Comparison of ENCODE assay signal across 7 cellular contexts in the genomic region with DNA sequence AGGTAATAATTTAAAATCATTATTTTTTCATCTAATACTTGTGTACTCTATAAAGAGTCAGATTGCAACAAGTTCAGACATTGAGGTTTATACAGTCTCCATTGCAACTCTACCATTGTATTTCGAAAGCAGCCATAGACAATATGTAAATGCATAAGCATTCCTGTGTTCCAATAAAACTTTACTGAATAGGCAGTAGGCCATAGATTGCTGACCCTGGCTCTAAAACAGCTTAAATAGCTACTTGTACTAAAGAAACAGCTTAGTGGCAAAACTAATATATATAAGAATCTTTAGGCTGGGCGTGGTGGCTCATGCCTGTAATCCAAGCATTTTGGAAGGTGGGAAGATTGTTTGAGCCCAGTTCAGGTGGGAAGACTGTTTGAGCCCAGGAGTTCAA.
"Had no signal": no experiment of that assay in that cellular context is flagged by ENCODE, and none has a peak within 500 bp of the region (broad histone marks: within the 10 kb centered on the region; RNA-seq: fewer than 3 reads in every experiment).

No MANE protein-coding gene starts in this region.

- H3K27me3 Mint-ChIP-seq: IgD-negative memory B cell had no signal

- H3K27ac ChIP-seq: HL-60 had no signal

- DNase-seq: IMR-90, KBM-7, KG1 had no signal

- H3K36me3 Mint-ChIP-seq: IgD-negative memory B cell had no signal

- H3K9me3 Mint-ChIP-seq: IgD-negative memory B cell had no signal

- ATAC-seq: HepG2, K562 had no signal

- H3K4me3 ChIP-seq: K562 had no signal

- H3K27ac Mint-ChIP-seq: IgD-negative memory B cell had no signal

- H3K4me3 Mint-ChIP-seq: IgD-negative memory B cell had no signal

- H3K4me1 Mint-ChIP-seq: IgD-negative memory B cell had no signal
